ENCODE assay signal across 1 cellular context in the genomic region with DNA sequence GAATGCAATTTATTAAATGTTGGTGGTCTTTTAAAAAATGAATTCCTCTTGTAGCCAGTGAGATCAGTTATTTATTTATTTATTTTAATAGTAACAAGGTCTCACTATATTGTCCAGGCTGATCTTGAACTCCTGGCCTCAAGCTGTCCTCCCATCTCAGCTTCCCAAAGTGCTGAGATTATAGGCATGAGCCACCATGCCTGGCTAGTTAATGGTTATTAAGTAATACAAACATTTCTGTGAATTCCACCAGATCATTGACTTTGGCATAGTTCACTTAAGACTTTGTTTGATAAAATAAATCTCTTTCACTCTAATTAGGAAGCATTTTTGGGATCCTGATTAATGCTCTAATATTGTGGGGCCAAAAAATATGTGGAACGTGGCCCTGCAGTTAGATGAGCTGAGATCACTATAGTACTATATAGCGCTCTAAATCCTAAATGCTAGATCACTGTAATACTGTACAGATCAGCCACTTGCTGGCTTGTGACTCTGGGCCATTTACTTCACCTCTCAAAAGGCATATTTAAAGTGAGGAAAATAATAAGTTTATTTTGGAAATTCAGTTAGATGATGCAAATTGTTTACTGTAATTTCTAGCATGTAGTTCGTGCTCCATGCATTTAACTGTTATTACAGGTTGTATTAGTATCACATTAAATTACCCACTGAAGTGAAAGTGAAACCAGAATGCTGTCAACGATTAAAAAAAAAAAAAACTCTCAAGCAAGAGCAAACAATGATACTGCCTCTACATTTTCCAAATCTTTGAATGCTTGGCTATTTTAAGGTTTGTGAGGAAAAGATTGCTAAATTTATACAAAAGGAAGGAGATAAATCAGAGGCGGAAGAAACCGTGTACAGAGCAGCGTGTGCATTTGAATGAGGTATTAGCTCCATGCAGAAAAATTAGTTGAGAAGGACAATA.
A peak's percentile ranks its signal among the peaks of the same experiment; 100 is the strongest.
TF ChIP-seq lines count a peak whose summit lies in the region.

No MANE protein-coding gene starts in this region.

TF ChIP-seq in HEK293, 187 proteins besides CTCF, POLR2A, EP300 and RAD21 (continued from another document):
- TF ChIP-seq, protein P1, sequence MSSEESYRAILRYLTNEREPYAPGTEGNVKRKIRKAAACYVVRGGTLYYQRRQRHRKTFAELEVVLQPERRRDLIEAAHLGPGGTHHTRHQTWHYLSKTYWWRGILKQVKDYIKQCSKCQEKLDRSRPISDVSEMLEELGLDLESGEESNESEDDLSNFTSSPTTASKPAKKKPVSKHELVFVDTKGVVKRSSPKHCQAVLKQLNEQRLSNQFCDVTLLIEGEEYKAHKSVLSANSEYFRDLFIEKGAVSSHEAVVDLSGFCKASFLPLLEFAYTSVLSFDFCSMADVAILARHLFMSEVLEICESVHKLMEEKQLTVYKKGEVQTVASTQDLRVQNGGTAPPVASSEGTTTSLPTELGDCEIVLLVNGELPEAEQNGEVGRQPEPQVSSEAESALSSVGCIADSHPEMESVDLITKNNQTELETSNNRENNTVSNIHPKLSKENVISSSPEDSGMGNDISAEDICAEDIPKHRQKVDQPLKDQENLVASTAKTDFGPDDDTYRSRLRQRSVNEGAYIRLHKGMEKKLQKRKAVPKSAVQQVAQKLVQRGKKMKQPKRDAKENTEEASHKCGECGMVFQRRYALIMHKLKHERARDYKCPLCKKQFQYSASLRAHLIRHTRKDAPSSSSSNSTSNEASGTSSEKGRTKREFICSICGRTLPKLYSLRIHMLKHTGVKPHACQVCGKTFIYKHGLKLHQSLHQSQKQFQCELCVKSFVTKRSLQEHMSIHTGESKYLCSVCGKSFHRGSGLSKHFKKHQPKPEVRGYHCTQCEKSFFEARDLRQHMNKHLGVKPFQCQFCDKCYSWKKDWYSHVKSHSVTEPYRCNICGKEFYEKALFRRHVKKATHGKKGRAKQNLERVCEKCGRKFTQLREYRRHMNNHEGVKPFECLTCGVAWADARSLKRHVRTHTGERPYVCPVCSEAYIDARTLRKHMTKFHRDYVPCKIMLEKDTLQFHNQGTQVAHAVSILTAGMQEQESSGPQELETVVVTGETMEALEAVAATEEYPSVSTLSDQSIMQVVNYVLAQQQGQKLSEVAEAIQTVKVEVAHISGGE (tag by site-specific recombination; conservative IDR thresholded peaks at IDR 0.05; ENCODE audit: low read depth), result no peak
- TF ChIP-seq, protein P2, sequence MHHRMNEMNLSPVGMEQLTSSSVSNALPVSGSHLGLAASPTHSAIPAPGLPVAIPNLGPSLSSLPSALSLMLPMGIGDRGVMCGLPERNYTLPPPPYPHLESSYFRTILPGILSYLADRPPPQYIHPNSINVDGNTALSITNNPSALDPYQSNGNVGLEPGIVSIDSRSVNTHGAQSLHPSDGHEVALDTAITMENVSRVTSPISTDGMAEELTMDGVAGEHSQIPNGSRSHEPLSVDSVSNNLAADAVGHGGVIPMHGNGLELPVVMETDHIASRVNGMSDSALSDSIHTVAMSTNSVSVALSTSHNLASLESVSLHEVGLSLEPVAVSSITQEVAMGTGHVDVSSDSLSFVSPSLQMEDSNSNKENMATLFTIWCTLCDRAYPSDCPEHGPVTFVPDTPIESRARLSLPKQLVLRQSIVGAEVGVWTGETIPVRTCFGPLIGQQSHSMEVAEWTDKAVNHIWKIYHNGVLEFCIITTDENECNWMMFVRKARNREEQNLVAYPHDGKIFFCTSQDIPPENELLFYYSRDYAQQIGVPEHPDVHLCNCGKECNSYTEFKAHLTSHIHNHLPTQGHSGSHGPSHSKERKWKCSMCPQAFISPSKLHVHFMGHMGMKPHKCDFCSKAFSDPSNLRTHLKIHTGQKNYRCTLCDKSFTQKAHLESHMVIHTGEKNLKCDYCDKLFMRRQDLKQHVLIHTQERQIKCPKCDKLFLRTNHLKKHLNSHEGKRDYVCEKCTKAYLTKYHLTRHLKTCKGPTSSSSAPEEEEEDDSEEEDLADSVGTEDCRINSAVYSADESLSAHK (tag by site-specific recombination; IDR thresholded peaks at IDR 0.05), result no peak
- no peak for TF ChIP-seq ZNF112 (tag by site-specific recombination; IDR thresholded peaks at IDR 0.05)
- no peak for TF ChIP-seq GFI1B (tag by site-specific recombination; IDR thresholded peaks at IDR 0.05)
- TF ChIP-seq MZF1 (tag by site-specific recombination; IDR thresholded peaks at IDR 0.05; ENCODE audit: borderline replicate concordance), result no peak
- no peak for TF ChIP-seq ZNF529 (tag by site-specific recombination; IDR thresholded peaks at IDR 0.05; ENCODE audit: insufficient replicate concordance)
- TF ChIP-seq ZNF660 (tag by site-specific recombination; IDR thresholded peaks at IDR 0.05), result no peak
- TF ChIP-seq ZNF596 (tag by site-specific recombination; IDR thresholded peaks at IDR 0.05), result no peak
- no peak for TF ChIP-seq ZBTB48 (tag by site-specific recombination; IDR thresholded peaks at IDR 0.05)
- no peak for TF ChIP-seq ZNF501 (tag by site-specific recombination; IDR thresholded peaks at IDR 0.05)
- TF ChIP-seq, protein P3, sequence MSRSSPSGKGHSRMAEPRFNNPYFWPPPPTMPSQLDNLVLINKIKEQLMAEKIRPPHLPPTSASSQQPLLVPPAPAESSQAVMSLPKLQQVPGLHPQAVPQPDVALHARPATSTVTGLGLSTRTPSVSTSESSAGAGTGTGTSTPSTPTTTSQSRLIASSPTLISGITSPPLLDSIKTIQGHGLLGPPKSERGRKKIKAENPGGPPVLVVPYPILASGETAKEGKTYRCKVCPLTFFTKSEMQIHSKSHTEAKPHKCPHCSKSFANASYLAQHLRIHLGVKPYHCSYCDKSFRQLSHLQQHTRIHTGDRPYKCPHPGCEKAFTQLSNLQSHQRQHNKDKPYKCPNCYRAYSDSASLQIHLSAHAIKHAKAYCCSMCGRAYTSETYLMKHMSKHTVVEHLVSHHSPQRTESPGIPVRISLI (tag by site-specific recombination; IDR thresholded peaks at IDR 0.05), result 0 out of 2 replicates have a peak, but pooled peaks have one; percentile 51
- TF ChIP-seq GLI2 (tag by site-specific recombination; IDR thresholded peaks at IDR 0.05; ENCODE audit: borderline replicate concordance, low read depth), result no peak
- no peak for TF ChIP-seq ZNF19 (tag by site-specific recombination; IDR thresholded peaks at IDR 0.05; ENCODE audit: low read depth)
- TF ChIP-seq, protein P4, sequence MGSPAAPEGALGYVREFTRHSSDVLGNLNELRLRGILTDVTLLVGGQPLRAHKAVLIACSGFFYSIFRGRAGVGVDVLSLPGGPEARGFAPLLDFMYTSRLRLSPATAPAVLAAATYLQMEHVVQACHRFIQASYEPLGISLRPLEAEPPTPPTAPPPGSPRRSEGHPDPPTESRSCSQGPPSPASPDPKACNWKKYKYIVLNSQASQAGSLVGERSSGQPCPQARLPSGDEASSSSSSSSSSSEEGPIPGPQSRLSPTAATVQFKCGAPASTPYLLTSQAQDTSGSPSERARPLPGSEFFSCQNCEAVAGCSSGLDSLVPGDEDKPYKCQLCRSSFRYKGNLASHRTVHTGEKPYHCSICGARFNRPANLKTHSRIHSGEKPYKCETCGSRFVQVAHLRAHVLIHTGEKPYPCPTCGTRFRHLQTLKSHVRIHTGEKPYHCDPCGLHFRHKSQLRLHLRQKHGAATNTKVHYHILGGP (tag by site-specific recombination; IDR thresholded peaks at IDR 0.05), result no peak
- no peak for TF ChIP-seq ZNF544 (tag by site-specific recombination; IDR thresholded peaks at IDR 0.05)
- no peak for TF ChIP-seq KLF10 (tag by site-specific recombination; IDR thresholded peaks at IDR 0.05)
- TF ChIP-seq, protein P5, sequence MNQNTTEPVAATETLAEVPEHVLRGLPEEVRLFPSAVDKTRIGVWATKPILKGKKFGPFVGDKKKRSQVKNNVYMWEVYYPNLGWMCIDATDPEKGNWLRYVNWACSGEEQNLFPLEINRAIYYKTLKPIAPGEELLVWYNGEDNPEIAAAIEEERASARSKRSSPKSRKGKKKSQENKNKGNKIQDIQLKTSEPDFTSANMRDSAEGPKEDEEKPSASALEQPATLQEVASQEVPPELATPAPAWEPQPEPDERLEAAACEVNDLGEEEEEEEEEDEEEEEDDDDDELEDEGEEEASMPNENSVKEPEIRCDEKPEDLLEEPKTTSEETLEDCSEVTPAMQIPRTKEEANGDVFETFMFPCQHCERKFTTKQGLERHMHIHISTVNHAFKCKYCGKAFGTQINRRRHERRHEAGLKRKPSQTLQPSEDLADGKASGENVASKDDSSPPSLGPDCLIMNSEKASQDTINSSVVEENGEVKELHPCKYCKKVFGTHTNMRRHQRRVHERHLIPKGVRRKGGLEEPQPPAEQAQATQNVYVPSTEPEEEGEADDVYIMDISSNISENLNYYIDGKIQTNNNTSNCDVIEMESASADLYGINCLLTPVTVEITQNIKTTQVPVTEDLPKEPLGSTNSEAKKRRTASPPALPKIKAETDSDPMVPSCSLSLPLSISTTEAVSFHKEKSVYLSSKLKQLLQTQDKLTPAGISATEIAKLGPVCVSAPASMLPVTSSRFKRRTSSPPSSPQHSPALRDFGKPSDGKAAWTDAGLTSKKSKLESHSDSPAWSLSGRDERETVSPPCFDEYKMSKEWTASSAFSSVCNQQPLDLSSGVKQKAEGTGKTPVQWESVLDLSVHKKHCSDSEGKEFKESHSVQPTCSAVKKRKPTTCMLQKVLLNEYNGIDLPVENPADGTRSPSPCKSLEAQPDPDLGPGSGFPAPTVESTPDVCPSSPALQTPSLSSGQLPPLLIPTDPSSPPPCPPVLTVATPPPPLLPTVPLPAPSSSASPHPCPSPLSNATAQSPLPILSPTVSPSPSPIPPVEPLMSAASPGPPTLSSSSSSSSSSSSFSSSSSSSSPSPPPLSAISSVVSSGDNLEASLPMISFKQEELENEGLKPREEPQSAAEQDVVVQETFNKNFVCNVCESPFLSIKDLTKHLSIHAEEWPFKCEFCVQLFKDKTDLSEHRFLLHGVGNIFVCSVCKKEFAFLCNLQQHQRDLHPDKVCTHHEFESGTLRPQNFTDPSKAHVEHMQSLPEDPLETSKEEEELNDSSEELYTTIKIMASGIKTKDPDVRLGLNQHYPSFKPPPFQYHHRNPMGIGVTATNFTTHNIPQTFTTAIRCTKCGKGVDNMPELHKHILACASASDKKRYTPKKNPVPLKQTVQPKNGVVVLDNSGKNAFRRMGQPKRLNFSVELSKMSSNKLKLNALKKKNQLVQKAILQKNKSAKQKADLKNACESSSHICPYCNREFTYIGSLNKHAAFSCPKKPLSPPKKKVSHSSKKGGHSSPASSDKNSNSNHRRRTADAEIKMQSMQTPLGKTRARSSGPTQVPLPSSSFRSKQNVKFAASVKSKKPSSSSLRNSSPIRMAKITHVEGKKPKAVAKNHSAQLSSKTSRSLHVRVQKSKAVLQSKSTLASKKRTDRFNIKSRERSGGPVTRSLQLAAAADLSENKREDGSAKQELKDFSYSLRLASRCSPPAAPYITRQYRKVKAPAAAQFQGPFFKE (tag by site-specific recombination; IDR thresholded peaks at IDR 0.05; ENCODE audit: borderline replicate concordance), result no peak
